Comparison of ENCODE assay signal across 14 cellular contexts in genomic region chr1:9835404-9835757, GRCh38. TPM values are rescaled to one million over a fixed set of nuclear protein-coding genes. Genes with fewer than 3 reads are reported as not detected.
DNase-seq lines count a peak whose midpoint lies in the region; ATAC-seq, FAIRE-seq and TF ChIP-seq lines count a peak whose summit lies in the region.
"Had no signal": no experiment of that assay in that cellular context is flagged by ENCODE, and none has a peak within 500 bp of the region (broad histone marks: within the 10 kb centered on the region; RNA-seq: fewer than 3 reads in every experiment).

No MANE protein-coding gene starts in this region.

- CTCF ChIA-PET in HepG2 (lab: Yijun Ruan, JAX; ENCODE audit: low intra/inter-chr PET ratio, low total read pairs), result no interaction called here

- no TSS peak for BruUV-seq in HepG2 (replicated peaks; lab: Mats Ljungman, UMichigan)

- ATAC-seq in HepG2 (peak; percentile 64), GM21528 (IDR thresholded peaks at IDR 0.05; ENCODE audit: low FRiP score, unreplicated experiment) (no peak)
- ATAC-seq: naive thymus-derived CD8-positive, alpha-beta T cell had no signal

- peak overlapping the region; percentile 60 for H2AFZ ChIP-seq in HepG2 (ENCODE audit: low read length)

- TF ChIP-seq RAD21 in HepG2 (CRISPR knock-in tag; IDR thresholded peaks at IDR 0.05), result no peak

- peaks cover 27% of the 10 kb centered on the region for H3K4me1 Mint-ChIP-seq in HFFc6 (ENCODE audit: low read depth)

- H3K9me3 Mint-ChIP-seq in HFFc6, result no peaks in the 10 kb centered on the region
- H3K9me3 Mint-ChIP-seq: activated naive CD8-positive, alpha-beta T cell treated with anti-CD3 and anti-CD28 coated beads, Interleukin-2, amount 10 ng/mL, durations not matched to agents 7 days and 5 days; naive thymus-derived CD8-positive, alpha-beta T cell had no signal

- intact Hi-C loops in HepG2 (cut with micrococcal nuclease; ENCODE audit: unreplicated experiment), result no loop called here
- intact Hi-C loops in sigmoid colon (cut with DNase I), result no loop called here

- H3K4me3 Mint-ChIP-seq in HFFc6, result peak overlapping the region; percentile 26; the same call in 1 of the 2 replicates
- H3K4me3 Mint-ChIP-seq: activated naive CD8-positive, alpha-beta T cell treated with anti-CD3 and anti-CD28 coated beads, Interleukin-2, amount 10 ng/mL, durations not matched to agents 7 days and 5 days; naive thymus-derived CD8-positive, alpha-beta T cell had no signal

- in situ Hi-C loops in HepG2 (cut with HindIII; ENCODE audit: extremely low pct_ligation_motif_present, low pct_unique_long_range_greater_than_20kb), result no loop called here

- H3K27me3 ChIP-seq in HepG2 (ENCODE audit: control insufficient read depth in 1 of 2, insufficient read depth in 2 of 2, low read length in 2 of 2) (no peaks in the 10 kb centered on the region), sigmoid colon (no peaks in the 10 kb centered on the region)

- POLR2A ChIA-PET in HepG2 (lab: Yijun Ruan, JAX), result interaction anchor here (0.6 kb wide), 1 partner anchor 8 kb away, joined by 3 read pairs; no protein-coding TSS in a partner anchor

- H3K4me3 ChIP-seq in HepG2 (replicated peaks in 1 of 3; ENCODE audit: insufficient read depth in 1 of 3, low read depth in 2 of 3, low read length in 3 of 3) (peak overlapping the region; percentile 51 to 73 (median 58)), sigmoid colon (no peak overlapping the region)
- H3K4me3 ChIP-seq: K562 had no signal

- no peak for TF ChIP-seq CTCF in HFFc6 (IDR thresholded peaks at IDR 0.05)
- no peak for TF ChIP-seq CTCF in HepG2 (CRISPR knock-in tag; IDR thresholded peaks at IDR 0.05)
- no peak for TF ChIP-seq CTCF in sigmoid colon (IDR thresholded peaks at IDR 0.05)

- H3K27ac ChIP-seq in cingulate gyrus (ENCODE audit: low read depth, low read length) (peak overlapping the region; percentile 58), HepG2 (ENCODE audit: extremely low read length, insufficient read depth, low read length) (no peak overlapping the region), sigmoid colon (peak overlapping the region in 3 of 4 donors; percentile 64 to 66 (median 64))

- 10% methylated on average over 2 of the region's 9 CpGs for WGBS in HepG2 (ENCODE audit: low lambda C conversion rate)
- WGBS in sigmoid colon, 2 donors, result 38 to 73% methylated on average over 9 of the region's 9 CpGs

- H3K79me2 ChIP-seq in HepG2 (ENCODE audit: insufficient read depth, low read length), result no peaks in the 10 kb centered on the region

- H4K20me1 ChIP-seq in HepG2 (ENCODE audit: insufficient read depth, low read length), result no peaks in the 10 kb centered on the region

- DNase-seq in HFFc6 (no peak), HepG2 (ENCODE audit: low spot score) (no peak), sigmoid colon (peak; percentile 64), NCI-H2081 (lab: John Stamatoyannopoulos, UW) (no peak)
- DNase-seq in stimulated activated CD4-positive, alpha-beta T cell treated with anti-CD3 and anti-CD28 coated beads, Interleukin-4, amount 100 ng/mL, for 4 hours, result no peak
- no peak for DNase-seq in stimulated activated CD4-positive, alpha-beta T cell treated with anti-CD3 and anti-CD28 coated beads, Interleukin-4, amount 100 ng/mL, for 24 hours
- DNase-seq: activated naive CD8-positive, alpha-beta T cell treated with anti-CD3 and anti-CD28 coated beads, Interleukin-2, amount 10 ng/mL, durations not matched to agents 7 days and 5 days; naive thymus-derived CD8-positive, alpha-beta T cell; NCI-H1436; spleen; T-helper 1 cell had no signal

- no peaks in the 10 kb centered on the region for H3K36me3 Mint-ChIP-seq in HFFc6 (ENCODE audit: low read depth)
- H3K36me3 Mint-ChIP-seq: activated naive CD8-positive, alpha-beta T cell treated with anti-CD3 and anti-CD28 coated beads, Interleukin-2, amount 10 ng/mL, durations not matched to agents 7 days and 5 days; naive thymus-derived CD8-positive, alpha-beta T cell had no signal

- H3K36me3 ChIP-seq in HepG2 (replicated peaks in 1 of 2; ENCODE audit: control insufficient read depth in 1 of 2, insufficient read depth in 2 of 2, low read length in 2 of 2), result no peaks in the 10 kb centered on the region
- H3K36me3 ChIP-seq in sigmoid colon, result no peaks in the 10 kb centered on the region
- H3K36me3 ChIP-seq: spleen had no signal

- H3K4me2 ChIP-seq in HepG2 (ENCODE audit: low read depth, low read length), result peak overlapping the region; percentile 98

- no peaks in the 10 kb centered on the region for H3K9me3 ChIP-seq in HepG2 (ENCODE audit: low read length)
- no peaks in the 10 kb centered on the region for H3K9me3 ChIP-seq in sigmoid colon
- H3K9me3 ChIP-seq: spleen had no signal

- no peak for TF ChIP-seq POLR2A in HepG2 (IDR thresholded peaks at IDR 0.05; ENCODE audit: insufficient read depth in 1 of 2, low read depth in 2 of 2, low read length in 2 of 2)
- no peak for TF ChIP-seq POLR2A in sigmoid colon (IDR thresholded peaks at IDR 0.05)

- TF ChIP-seq EP300 in HepG2 (IDR thresholded peaks at IDR 0.05; ENCODE audit: low read depth in 2 of 2, low read length in 2 of 2) (no peak), HepG2 (CRISPR knock-in tag; IDR thresholded peaks at IDR 0.05; ENCODE audit: borderline replicate concordance) (no peak), sigmoid colon (IDR thresholded peaks at IDR 0.05) (no peak)

- H3K27ac Mint-ChIP-seq in HFFc6, result no peak overlapping the region
- H3K27ac Mint-ChIP-seq: activated naive CD8-positive, alpha-beta T cell treated with anti-CD3 and anti-CD28 coated beads, Interleukin-2, amount 10 ng/mL, durations not matched to agents 7 days and 5 days had no signal

- peaks cover 6% of the 10 kb centered on the region for H3K27me3 Mint-ChIP-seq in HFFc6 (ENCODE audit: insufficient read depth)
- H3K27me3 Mint-ChIP-seq: naive thymus-derived CD8-positive, alpha-beta T cell had no signal

- no peak for FAIRE-seq in HepG2 (lab: Jason Lieb, UNC)
- FAIRE-seq: K562 had no signal

- peak overlapping the region; percentile 37; the same call in 1 of the 2 replicates for H3K9ac ChIP-seq in HepG2 (ENCODE audit: insufficient read depth, low read depth, low read length)

- H3K4me1 ChIP-seq in HepG2 (ENCODE audit: insufficient read depth, low read length) (peaks cover 30% of the 10 kb centered on the region), sigmoid colon (peaks cover 0 to 17% (median 14%) of the 10 kb centered on the region in 4 donors)

TF ChIP-seq in HepG2, 621 proteins besides CTCF, POLR2A, EP300 and RAD21 (continues in another document):
- TF ChIP-seq NR1H2 (CRISPR knock-in tag; IDR thresholded peaks at IDR 0.05; ENCODE audit: borderline replicate concordance, low read depth) (no peak), JUND (CRISPR knock-in tag; IDR thresholded peaks at IDR 0.05) (no peak), ZBTB43 (CRISPR knock-in tag; conservative IDR thresholded peaks at IDR 0.05) (no peak), ZNF34 (CRISPR knock-in tag; IDR thresholded peaks at IDR 0.05; ENCODE audit: borderline replicate concordance) (no peak), MYC (CRISPR knock-in tag; IDR thresholded peaks at IDR 0.05; ENCODE audit: borderline replicate concordance) (no peak), RELA (CRISPR knock-in tag; IDR thresholded peaks at IDR 0.05) (no peak), ZNF672 (CRISPR knock-in tag; IDR thresholded peaks at IDR 0.05) (no peak), PRMT3 (CRISPR knock-in tag; IDR thresholded peaks at IDR 0.05; ENCODE audit: borderline replicate concordance, low read depth) (no peak), FOXA3 (CRISPR knock-in tag; IDR thresholded peaks at IDR 0.05) (peak; percentile 46; the same call in 1 of the 2 replicates), KLF13 (CRISPR knock-in tag; IDR thresholded peaks at IDR 0.05) (peak; percentile 43; the same call in 1 of the 2 replicates)

RNA-seq across cellular contexts. Expression of gene CLSTN1, which starts 11.6 kb away (rescaled TPM):
- 100 to 1,000 TPM; 128 to 151 (median 137) TPM for total RNA-seq in HFFc6 (2021; fragmentation: NEBNext Ultra II Directional; extraction: Animal tissue kit (Norgen Biotek cat#: 25700))
- 11.9 and 19.7 TPM in 2 replicates for total RNA-seq in HepG2 (2016; rRNA removed; fragmentation: Illumina TruSeq; extraction: Trizol)
- total RNA-seq in HepG2 (2016; cell fraction: cytosol; rRNA removed; fragmentation: Illumina TruSeq; extraction: Trizol; ENCODE audit: low read depth), result 2.9 and 4.1 TPM in 2 replicates
- total RNA-seq in HepG2 (2016; cell fraction: insoluble cytoplasmic fraction; rRNA removed; fragmentation: Illumina TruSeq; extraction: Trizol), result 9.1 and 22.6 TPM in 2 replicates
- total RNA-seq in HepG2 (2016; cell fraction: membrane; rRNA removed; fragmentation: Illumina TruSeq; extraction: Trizol), result 6.8 and 8.1 TPM in 2 replicates
- total RNA-seq in HepG2 (2016; cell fraction: nucleus; rRNA removed; fragmentation: Illumina TruSeq; extraction: Trizol), result 30.2 and 36.0 TPM in 2 replicates
- 29.8 and 35.3 TPM in 2 replicates for polyA plus RNA-seq in HepG2 (2011; rRNA removed)
- 32.1 and 32.2 TPM in 2 replicates for polyA plus RNA-seq in HepG2 (2011; cell fraction: cytosol; rRNA removed)
- polyA plus RNA-seq in HepG2 (2011; cell fraction: nucleus; rRNA removed), result 58.5 and 61.2 TPM in 2 replicates
- polyA plus RNA-seq in HepG2 (2012), result 58.8 and 80.4 TPM in 2 replicates
- 3.4 and 3.6 TPM in 2 replicates for polyA plus RNA-seq in HepG2 (2016; cell fraction: cytosol; fragmentation: Illumina TruSeq; extraction: Trizol; ENCODE audit: low read depth)
- 15.5 and 22.9 TPM in 2 replicates for polyA plus RNA-seq in HepG2 (2016; cell fraction: insoluble cytoplasmic fraction; fragmentation: Illumina TruSeq; extraction: Trizol; ENCODE audit: low read depth)
- polyA plus RNA-seq in HepG2 (2016; cell fraction: membrane; fragmentation: Illumina TruSeq; extraction: Trizol; ENCODE audit: low read depth), result 8.3 and 9.9 TPM in 2 replicates
- polyA plus RNA-seq in HepG2 (2016; cell fraction: nucleus; fragmentation: Illumina TruSeq; extraction: Trizol; ENCODE audit: insufficient read depth, low read depth), result 82.7 and 87.2 TPM in 2 replicates
- 22.8 and 40.9 TPM in 2 replicates for polyA minus RNA-seq in HepG2 (2011; rRNA and poly(A)+ RNA removed; ENCODE audit: low replicate concordance)
- 40.7 and 51.6 TPM in 2 replicates for polyA minus RNA-seq in HepG2 (2011; cell fraction: cytosol; rRNA and poly(A)+ RNA removed)
- 24.4 and 24.8 TPM in 2 replicates for polyA minus RNA-seq in HepG2 (2011; cell fraction: nucleus; rRNA and poly(A)+ RNA removed)
- 10 to 100 TPM; 33.9 to 71.2 (median 36.4) TPM for total RNA-seq in sigmoid colon
- polyA plus RNA-seq in sigmoid colon, result 100 to 1,000 TPM in 1 of 3 donors, 10 to 100 TPM in 2; 21.0 to 105 (median 28.9) TPM

Comparison
In these comparisons a context has a peak if more than half of its experiments do, and no peak if none do; other contexts are left out.
1. H3K4me3 ChIP-seq: peak in HepG2 (3 of 3); none in sigmoid colon (0 of 4).